Comparison of ENCODE assay signal across 10 cellular contexts in genomic region chr17:7586673-7587419, GRCh38. TPM values are rescaled to one million over a fixed set of nuclear protein-coding genes. Genes with fewer than 3 reads are reported as not detected.
DNase-seq lines count a peak whose midpoint lies in the region; ATAC-seq and TF ChIP-seq lines count a peak whose summit lies in the region.
"Had no signal": no experiment of that assay in that cellular context is flagged by ENCODE, and none has a peak within 500 bp of the region (broad histone marks: within the 10 kb centered on the region; RNA-seq: fewer than 3 reads in every experiment).

No MANE protein-coding gene starts in this region.

- H3K4me3 ChIP-seq in choroid plexus epithelial cell (ENCODE audit: low read depth, low read length), result no peak overlapping the region
- H3K4me3 ChIP-seq: lower lobe of right lung had no signal

- DNase-seq in NCI-H2107 treated with DMSO at 0.1 percent for 48 hours (lab: John Stamatoyannopoulos, UW; ENCODE audit: unreplicated experiment) (peak; percentile 1), NCI-H2107 (lab: John Stamatoyannopoulos, UW) (no peak), NCI-H1694 treated with DMSO at 0.1 percent for 48 hours (lab: John Stamatoyannopoulos, UW) (peak; percentile 46), choroid plexus epithelial cell (ENCODE audit: low read depth) (no peak), posterior vena cava (ENCODE audit: low spot score) (peak; percentile 62), COLO829 (ENCODE audit: low spot score) (no peak)
- DNase-seq in stimulated activated naive CD4-positive, alpha-beta T cell (lab: John Stamatoyannopoulos, UW), result no peak
- DNase-seq: lower lobe of right lung, NCI-H1436 treated with DMSO at 0.1 percent for 48 hours had no signal

- intact Hi-C loops in posterior vena cava (cut with DNase I), result no loop called here

- no peak for ATAC-seq in HG02571 (IDR thresholded peaks at IDR 0.05; ENCODE audit: unreplicated experiment)
- ATAC-seq: lower lobe of right lung had no signal

- peak; percentile 33 for TF ChIP-seq CTCF in choroid plexus epithelial cell (conservative IDR thresholded peaks at IDR 0.05; ENCODE audit: low read depth, low read length)

RNA-seq across cellular contexts. Expression of gene SOX15, which starts 3.0 kb away (rescaled TPM):
- 1 to 10 TPM; 2.1 to 2.5 TPM for total RNA-seq in posterior vena cava

RNA-seq across cellular contexts. Expression of gene MPDU1, which starts 3.2 kb away (rescaled TPM):
- total RNA-seq in posterior vena cava, result 10 to 100 TPM; 24.7 to 31.2 TPM

RNA-seq across cellular contexts. Expression of gene CD68, which starts 7.4 kb away (rescaled TPM):
- total RNA-seq in posterior vena cava, result 100 to 1,000 TPM; 111 to 158 TPM

RNA-seq across cellular contexts. Expression of gene SENP3, which starts 25.1 kb away (rescaled TPM):
- 10 to 100 TPM; 36.2 to 48.2 TPM for total RNA-seq in posterior vena cava

RNA-seq across cellular contexts. Expression of gene FXR2, which starts 27.9 kb away (rescaled TPM):
- 10 to 100 TPM; 25.4 to 31.6 TPM for total RNA-seq in posterior vena cava

Comparison
In these comparisons a context has a peak if more than half of its experiments do, and no peak if none do; other contexts are left out.
1. DNase-seq: peak in NCI-H2107 treated with DMSO at 0.1 percent for 48 hours (single experiment), NCI-H1694 treated with DMSO at 0.1 percent for 48 hours (single experiment) and posterior vena cava (single experiment); none in NCI-H2107 (single experiment), choroid plexus epithelial cell (single experiment), stimulated activated naive CD4-positive, alpha-beta T cell (0 of 6) and COLO829 (single experiment).